8 cellular contexts compared by ENCODE assay signal in the genomic region with DNA sequence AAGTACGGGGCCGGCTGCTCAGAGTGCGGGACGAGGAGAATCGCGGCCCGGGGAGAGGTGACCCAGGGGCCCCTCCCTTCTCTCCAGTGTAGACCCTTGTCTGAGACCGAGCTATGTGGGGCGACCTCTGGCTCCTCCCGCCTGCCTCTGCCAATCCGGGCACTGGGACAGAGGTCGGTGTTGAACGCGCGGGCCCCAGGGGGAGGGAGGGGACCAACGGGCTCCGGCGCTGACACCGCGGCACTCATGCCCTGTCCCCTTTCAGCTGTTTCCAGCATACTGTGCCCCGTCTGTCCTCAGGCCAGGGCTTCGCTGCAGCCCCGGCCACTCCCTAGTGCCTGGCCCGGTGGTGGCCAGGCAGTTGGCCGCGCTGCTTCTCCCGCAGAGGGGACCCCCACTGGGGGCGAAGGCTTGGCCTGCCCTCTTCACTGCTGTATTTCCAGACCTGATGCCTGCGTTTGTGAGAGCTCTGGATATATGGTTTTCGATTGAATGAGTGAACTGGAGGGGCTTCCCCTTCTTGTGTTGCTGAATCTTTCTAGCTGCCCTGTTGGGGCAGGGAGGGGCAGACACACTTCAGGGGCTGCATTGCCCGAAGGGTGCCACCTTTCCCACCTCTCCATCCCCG. TPM values are rescaled to one million over a fixed set of nuclear protein-coding genes. Genes with fewer than 3 reads are reported as not detected.
DNase-seq lines count a peak whose midpoint lies in the region; ATAC-seq lines count a peak whose summit lies in the region.

No MANE protein-coding gene starts in this region.

- H3K36me3 Mint-ChIP-seq in memory B cell = peaks cover 31% of the 10 kb centered on the region

- peak overlapping the region; percentile 94 for H3K4me2 ChIP-seq in Karpas-422 (ENCODE audit: low read depth, low read length, poor library complexity, severe bottlenecking)

- H3K9me2 ChIP-seq in Karpas-422 (replicated peaks; ENCODE audit: insufficient read depth, low read length) = no peaks in the 10 kb centered on the region

- peaks cover 40% of the 10 kb centered on the region for H3K36me3 ChIP-seq in Karpas-422 (ENCODE audit: insufficient read depth, low read length)

- H3K27me3 Mint-ChIP-seq in memory B cell = no peaks in the 10 kb centered on the region

- H4K20me1 ChIP-seq in Karpas-422 (ENCODE audit: insufficient read depth, low read depth, low read length) = peaks cover 36% of the 10 kb centered on the region

- ATAC-seq in GM21723 (IDR thresholded peaks at IDR 0.05; ENCODE audit: unreplicated experiment) = peak; percentile 44
- peak; percentile 7 for ATAC-seq in memory B cell (ENCODE audit: low read depth)

- H3K4me1 ChIP-seq in Karpas-422 (ENCODE audit: low read length) = peaks cover 21% of the 10 kb centered on the region

- peak overlapping the region; percentile 97 for H3K9ac ChIP-seq in Karpas-422 (ENCODE audit: low read length)

- H3K9me3 Mint-ChIP-seq in memory B cell = no peaks in the 10 kb centered on the region

- DNase-seq in EL (peak; percentile 45), Karpas-422 (peak; percentile 75), memory B cell (ENCODE audit: low spot score in 2 of 2) (peak; percentile 7 to 26), NCI-H226 (no peak)
- peak; percentile 34 for DNase-seq in activated CD4-positive, alpha-beta T cell treated with anti-CD3 and anti-CD28 coated beads, Interleukin-2, amount 50 U/mL, for 1 hour
- peak; percentile 27 for DNase-seq in effector CD4-positive, alpha-beta T cell
- DNase-seq in stimulated activated CD8-positive, alpha-beta memory T cell treated with anti-CD3 and anti-CD28 coated beads, Interleukin-4, amount 100 ng/mL, for 24 hours (ENCODE audit: low read depth) = peak; percentile 38

- peak overlapping the region; percentile 57 for H2AFZ ChIP-seq in Karpas-422 (ENCODE audit: low read length)

- peak overlapping the region; percentile 98 for H3K27ac Mint-ChIP-seq in memory B cell

- peak overlapping the region; percentile 90 for H3K4me3 ChIP-seq in Karpas-422 (ENCODE audit: low read length)

- peak overlapping the region; percentile 98 for H3K4me3 Mint-ChIP-seq in memory B cell

- H3K4me1 Mint-ChIP-seq in memory B cell = peaks cover 39% of the 10 kb centered on the region

- no peaks in the 10 kb centered on the region for H3K27me3 ChIP-seq in Karpas-422 (ENCODE audit: low read length)

- H3K27ac ChIP-seq in Karpas-422 (ENCODE audit: low read length) = peak overlapping the region; percentile 70

- H3K9me3 ChIP-seq in Karpas-422 (ENCODE audit: low read length) = no peaks in the 10 kb centered on the region

- peaks cover 26% of the 10 kb centered on the region for H3K79me2 ChIP-seq in Karpas-422 (ENCODE audit: low read length)

RNA-seq across cellular contexts. Expression of gene DBI, which starts 0.8 kb away (rescaled TPM):
- 70.9 and 109 TPM in 2 replicates for total RNA-seq in Karpas-422 (2014; rRNA removed; shearing (Covaris generic); ENCODE audit: low replicate concordance)

RNA-seq across cellular contexts. Expression of gene C2orf76, which starts 1.0 kb away (rescaled TPM):
- total RNA-seq in Karpas-422 (2014; rRNA removed; shearing (Covaris generic); ENCODE audit: low replicate concordance) = 6.6 TPM in 2 replicates
